Comparison of ENCODE assay signal across 8 cellular contexts in the genomic region with DNA sequence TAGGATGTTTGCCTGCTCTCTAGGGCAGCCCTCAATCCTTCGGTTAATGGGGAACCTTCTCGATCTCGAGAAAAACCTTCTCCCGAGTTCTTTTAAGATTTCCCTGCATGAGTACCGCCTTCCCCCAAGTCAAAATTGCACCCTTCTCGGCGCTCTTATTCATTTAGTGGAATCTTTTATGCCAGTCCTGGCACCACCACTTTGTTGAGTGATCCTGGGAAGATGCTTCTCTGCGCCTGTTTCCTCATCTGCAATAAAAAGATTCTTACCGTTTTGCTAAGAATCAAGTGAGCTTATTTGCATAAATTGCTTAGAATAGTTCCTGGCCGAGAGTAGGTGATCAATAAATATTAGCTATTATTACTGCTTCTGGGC. TPM values are rescaled to one million over a fixed set of nuclear protein-coding genes. Genes with fewer than 3 reads are reported as not detected.
DNase-seq lines count a peak whose midpoint lies in the region; ATAC-seq, FAIRE-seq and TF ChIP-seq lines count a peak whose summit lies in the region.

No MANE protein-coding gene starts in this region.

- H3K27ac ChIP-seq in endothelial cell of umbilical vein (ENCODE audit: insufficient read depth, low read depth, low read length) (peak overlapping the region; percentile 76), pancreas (peak overlapping the region in 1 of 4 donors; percentile 76)

- BruUV-seq in endothelial cell of umbilical vein (replicated peaks; lab: Mats Ljungman, UMichigan): no TSS peak

- TF ChIP-seq CTCF in endothelial cell of umbilical vein (IDR thresholded peaks at IDR 0.05; ENCODE audit: extremely low read depth in 1 of 2, insufficient read depth in 1 of 2, low read depth in 1 of 2, low read length in 2 of 2): no peak
- no peak for TF ChIP-seq CTCF in pancreas (IDR thresholded peaks at IDR 0.05)
- no peak for TF ChIP-seq CTCF in GM20000 (IDR thresholded peaks at IDR 0.05; ENCODE audit: extremely low read depth, missing control alignments)

- TF ChIP-seq POLR2A in endothelial cell of umbilical vein (IDR thresholded peaks at IDR 0.05; ENCODE audit: low read depth, low read length): no peak

- H3K79me2 ChIP-seq in endothelial cell of umbilical vein (ENCODE audit: control insufficient read depth, insufficient read depth, low read length): peaks cover 46% of the 10 kb centered on the region

- DNase-seq in D341Med (ENCODE audit: low spot score) (peak; percentile 18), NT2/D1 (ENCODE audit: low read depth, low spot score) (no peak), endothelial cell of umbilical vein (ENCODE audit: low read depth, low spot score) (no peak), pancreas (no peak), GM20000 (ENCODE audit: low spot score) (no peak), SW 1271 (lab: John Stamatoyannopoulos, UW) (no peak), ecto neural progenitor cell (ENCODE audit: low spot score) (no peak)

- ATAC-seq in pancreas (peak in 1 of 4 donors; percentile 2), GM21367 (IDR thresholded peaks at IDR 0.05; ENCODE audit: unreplicated experiment) (no peak)

- H3K36me3 ChIP-seq in NT2/D1 (ENCODE audit: insufficient read depth, insufficient read length, low read length) (peaks cover 22% of the 10 kb centered on the region), endothelial cell of umbilical vein (ENCODE audit: control insufficient read depth in 2 of 2, extremely low read depth in 1 of 2, insufficient read depth in 2 of 2, low read length in 2 of 2) (no peaks in the 10 kb centered on the region), pancreas (no peaks in the 10 kb centered on the region)

- H2AFZ ChIP-seq in endothelial cell of umbilical vein (ENCODE audit: low read depth, low read length): no peak overlapping the region

- H3K4me1 ChIP-seq in NT2/D1 (ENCODE audit: insufficient read depth, insufficient read length) (no peaks in the 10 kb centered on the region), endothelial cell of umbilical vein (ENCODE audit: control insufficient read depth, extremely low read depth, insufficient read depth, low read length) (peaks cover 45% of the 10 kb centered on the region), pancreas (peaks cover 7 to 40% (median 12%) of the 10 kb centered on the region in 3 donors)

- H3K27me3 ChIP-seq in NT2/D1 (ENCODE audit: insufficient read depth, insufficient read length): no peaks in the 10 kb centered on the region
- H3K27me3 ChIP-seq in endothelial cell of umbilical vein (ENCODE audit: control insufficient read depth in 2 of 2, insufficient read depth in 2 of 2, low read length in 2 of 2): no peaks in the 10 kb centered on the region
- no peaks in the 10 kb centered on the region for H3K27me3 ChIP-seq in pancreas

- intact Hi-C loops in endothelial cell of umbilical vein (cut with micrococcal nuclease): loop anchor here (5.0 kb wide), 1 partner anchor 1079 kb away; no protein-coding TSS in a partner anchor
- intact Hi-C loops in pancreas (cut with DNase I): no loop called here

- dilution Hi-C loops in endothelial cell of umbilical vein (cut with MboI; ENCODE audit: extremely low pct_ligation_motif_present, low sequenced_read_pairs): no loop called here

- CTCF ChIA-PET in endothelial cell of umbilical vein (lab: Charles Lee): interaction anchor here (0.6 to 2.3 kb wide), 3 partner anchors 57 to 296 kb away, joined by 3 to 13 read pairs (median 3); no protein-coding TSS in a partner anchor

- H3K9me1 ChIP-seq in endothelial cell of umbilical vein (replicated peaks; ENCODE audit: control insufficient read depth, extremely low read depth, insufficient read depth, low read length): no peaks in the 10 kb centered on the region

- H3K9me3 ChIP-seq in NT2/D1 (ENCODE audit: insufficient read depth, low read length) (no peaks in the 10 kb centered on the region), endothelial cell of umbilical vein (replicated peaks; ENCODE audit: control insufficient read depth, insufficient read depth, low read length) (no peaks in the 10 kb centered on the region), pancreas (no peaks in the 10 kb centered on the region)

- H3K4me2 ChIP-seq in endothelial cell of umbilical vein (ENCODE audit: insufficient read depth, low read length): peak overlapping the region; percentile 97

- POLR2A ChIA-PET in endothelial cell of umbilical vein (lab: Charles Lee): no interaction called here

- H3K4me3 ChIP-seq in NT2/D1 (ENCODE audit: insufficient read length, low read depth) (peak overlapping the region; percentile 89), endothelial cell of umbilical vein (replicated peaks in 1 of 3; ENCODE audit: insufficient read depth in 1 of 3, low read depth in 1 of 3, low read length in 3 of 3) (peak overlapping the region; percentile 84 to 99 (median 94)), pancreas (peak overlapping the region; percentile 70 to 98 (median 93))

- WGBS in pancreas, 2 donors: 1% methylated on average over 10 of the region's 10 CpGs

- FAIRE-seq in endothelial cell of umbilical vein (lab: Jason Lieb, UNC) (no peak), pancreas (lab: Jason Lieb, UNC) (no peak)

- H3K9ac ChIP-seq in NT2/D1 (ENCODE audit: insufficient read length, low read depth) (peak overlapping the region; percentile 99), endothelial cell of umbilical vein (replicated peaks; ENCODE audit: extremely low read depth, insufficient read depth, low read length) (peak overlapping the region; percentile 98)

- H4K20me1 ChIP-seq in endothelial cell of umbilical vein (replicated peaks; ENCODE audit: control insufficient read depth, extremely low read depth, insufficient read depth, low read length): no peaks in the 10 kb centered on the region

TF ChIP-seq in endothelial cell of umbilical vein, 7 proteins besides CTCF, POLR2A, EP300 and RAD21:
- TF ChIP-seq GATA2 (IDR thresholded peaks at IDR 0.05; ENCODE audit: insufficient read depth, insufficient read length, low read depth, low read length): no peak

RNA-seq across cellular contexts. Expression of a gene that starts 0.7 kb away (rescaled TPM):
- total RNA-seq in endothelial cell of umbilical vein (243 TPM in 2 replicates), pancreas (10 to 100 TPM; 32.8 to 80.5 (median 54.7) TPM)
- polyA plus RNA-seq in endothelial cell of umbilical vein (171 and 200 TPM in 2 replicates), pancreas (10 to 100 TPM; 65.2 to 90.9 TPM)
- polyA plus RNA-seq in endothelial cell of umbilical vein (2011; cell fraction: cytosol; rRNA removed): 228 and 253 TPM in 2 replicates
- polyA plus RNA-seq in endothelial cell of umbilical vein (2011; cell fraction: nucleus; rRNA removed): 93.3 and 93.9 TPM in 2 replicates
- polyA plus RNA-seq in endothelial cell of umbilical vein (2012): 183 and 257 TPM in 2 replicates
- polyA minus RNA-seq in endothelial cell of umbilical vein: 164 and 173 TPM in 2 replicates
- polyA minus RNA-seq in endothelial cell of umbilical vein (2011; cell fraction: cytosol; rRNA and poly(A)+ RNA removed): 60.8 TPM
- polyA minus RNA-seq in endothelial cell of umbilical vein (2011; cell fraction: nucleus; rRNA and poly(A)+ RNA removed): 45.1 and 49.6 TPM in 2 replicates

RNA-seq across cellular contexts. Expression of a gene that starts 48.1 kb away (rescaled TPM):
- 232 and 294 TPM in 2 replicates for total RNA-seq in endothelial cell of umbilical vein
- 732 and 831 TPM in 2 replicates for polyA plus RNA-seq in endothelial cell of umbilical vein
- polyA plus RNA-seq in endothelial cell of umbilical vein (2011; cell fraction: cytosol; rRNA removed): 592 and 680 TPM in 2 replicates
- polyA plus RNA-seq in endothelial cell of umbilical vein (2011; cell fraction: nucleus; rRNA removed): 240 and 298 TPM in 2 replicates
- 433 and 461 TPM in 2 replicates for polyA plus RNA-seq in endothelial cell of umbilical vein (2012)
- polyA minus RNA-seq in endothelial cell of umbilical vein: 177 and 244 TPM in 2 replicates
- 51.4 TPM for polyA minus RNA-seq in endothelial cell of umbilical vein (2011; cell fraction: cytosol; rRNA and poly(A)+ RNA removed)
- 67.8 and 124 TPM in 2 replicates for polyA minus RNA-seq in endothelial cell of umbilical vein (2011; cell fraction: nucleus; rRNA and poly(A)+ RNA removed)
- 10 to 100 TPM; 14.4 to 70.4 (median 29.6) TPM for total RNA-seq in pancreas
- polyA plus RNA-seq in pancreas: 10 to 100 TPM; 50.3 to 59.6 TPM

RNA-seq across cellular contexts. Expression of a gene that starts 53.8 kb away (rescaled TPM):
- total RNA-seq in endothelial cell of umbilical vein (0.09 and 0.11 TPM in 2 replicates), pancreas (under 1 TPM in 1 of 6 donors, not detected in 5; 0.09 TPM)
- polyA plus RNA-seq in endothelial cell of umbilical vein (0.01 and 0.03 TPM in 2 replicates), pancreas (under 1 TPM in 1 of 2 donors, not detected in 1; 0.02 TPM)
- 0.01 and 0.03 TPM in 2 replicates for polyA plus RNA-seq in endothelial cell of umbilical vein (2011; cell fraction: cytosol; rRNA removed)
- 0.04 and 0.58 TPM in 2 replicates for polyA plus RNA-seq in endothelial cell of umbilical vein (2011; cell fraction: nucleus; rRNA removed)
- 0.19 and 0.48 TPM in 2 replicates for polyA plus RNA-seq in endothelial cell of umbilical vein (2012)
- polyA minus RNA-seq in endothelial cell of umbilical vein: not detected in 2 replicates
- not detected for polyA minus RNA-seq in endothelial cell of umbilical vein (2011; cell fraction: cytosol; rRNA and poly(A)+ RNA removed)
- not detected in 2 replicates for polyA minus RNA-seq in endothelial cell of umbilical vein (2011; cell fraction: nucleus; rRNA and poly(A)+ RNA removed)
